17 cellular contexts compared by ENCODE assay signal in the genomic region with DNA sequence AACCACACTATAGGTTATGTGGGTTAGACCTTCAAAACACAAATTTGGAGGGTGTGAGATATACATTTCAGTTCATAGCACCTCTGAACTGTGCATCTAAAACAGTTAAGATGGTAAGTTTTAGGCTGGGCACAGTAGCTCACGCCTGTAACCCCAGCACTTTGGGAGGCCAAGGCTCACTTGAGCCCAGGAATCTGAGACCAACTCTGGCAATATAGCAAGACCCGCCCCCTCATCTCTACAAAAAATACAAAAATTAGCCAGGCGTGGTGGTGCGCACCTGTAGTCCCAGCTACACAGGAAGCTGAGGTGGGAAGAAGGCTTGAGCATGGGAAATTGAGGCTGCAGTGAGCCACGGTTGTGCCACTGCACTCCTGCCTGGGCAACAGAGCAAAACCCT. TPM values are rescaled to one million over a fixed set of nuclear protein-coding genes. Genes with fewer than 3 reads are reported as not detected.
DNase-seq lines count a peak whose midpoint lies in the region; ATAC-seq and TF ChIP-seq lines count a peak whose summit lies in the region.
"Had no signal": no experiment of that assay in that cellular context is flagged by ENCODE, and none has a peak within 500 bp of the region (broad histone marks: within the 10 kb centered on the region; RNA-seq: fewer than 3 reads in every experiment).

No MANE protein-coding gene starts in this region.

- TF ChIP-seq CTCF in SK-N-SH (IDR thresholded peaks at IDR 0.05) (no peak), upper lobe of right lung (IDR thresholded peaks at IDR 0.05) (no peak)

- CTCF ChIA-PET in SK-N-SH (lab: Yijun Ruan, JAX): interaction anchor here (1.8 kb wide), 1 partner anchor 206 kb away, joined by 4 read pairs; no protein-coding TSS in a partner anchor

- H3K79me2 ChIP-seq in SK-N-SH (ENCODE audit: insufficient read depth): peaks cover 98% of the 10 kb centered on the region

- no peak for TF ChIP-seq EP300 in SK-N-SH (IDR thresholded peaks at IDR 0.05; ENCODE audit: borderline replicate concordance in 1 of 2, low read depth in 1 of 2, low read length in 1 of 2)

- no peak overlapping the region for H2AFZ ChIP-seq in SK-N-SH (ENCODE audit: low read depth)

- H3K4me2 ChIP-seq in SK-N-SH: no peak overlapping the region

- no peak for TF ChIP-seq RAD21 in SK-N-SH (IDR thresholded peaks at IDR 0.05; ENCODE audit: low read length)

- no peaks in the 10 kb centered on the region for H3K9me3 ChIP-seq in SK-N-SH
- no peaks in the 10 kb centered on the region for H3K9me3 ChIP-seq in upper lobe of right lung

- no peaks in the 10 kb centered on the region for H3K9me2 ChIP-seq in SK-N-SH

- POLR2A ChIA-PET in SK-N-SH (lab: Yijun Ruan, JAX): no interaction called here

- TF ChIP-seq POLR2A in Raji (IDR thresholded peaks at IDR 0.05; ENCODE audit: insufficient read depth, low read depth, low read length): peak; percentile 28; the same call in 1 of the 2 replicates

- peaks cover 13 to 45% of the 10 kb centered on the region in 2 experiments for H3K36me3 ChIP-seq in SK-N-SH (replicated peaks in 1 of 2; ENCODE audit: control insufficient read depth in 1 of 2, insufficient read depth in 2 of 2, low read length in 1 of 2)
- no peaks in the 10 kb centered on the region for H3K36me3 ChIP-seq in upper lobe of right lung

- peaks cover 89% of the 10 kb centered on the region for H3F3A ChIP-seq in SK-N-SH (replicated peaks; ENCODE audit: insufficient read depth)

- WGBS in SK-N-SH (ENCODE audit: low lambda C conversion rate): 95% methylated on average over 5 of the region's 5 CpGs

- intact Hi-C loops in sciatic nerve (cut with DNase I) (no loop called here), upper lobe of right lung (cut with DNase I) (no loop called here)

- H3K27me3 ChIP-seq in SK-N-SH (ENCODE audit: insufficient read depth): no peaks in the 10 kb centered on the region
- no peaks in the 10 kb centered on the region for H3K27me3 ChIP-seq in upper lobe of right lung

- H3K27ac ChIP-seq in SK-N-SH (ENCODE audit: low read depth in 2 of 2, low read length in 1 of 2): peak overlapping the region; percentile 67 to 88; a peak in 3 of 4 replicates
- no peak overlapping the region for H3K27ac ChIP-seq in upper lobe of right lung
- H3K27ac ChIP-seq: 22Rv1, C4-2B had no signal

- no peak for ATAC-seq in SK-N-SH treated with all-trans-retinoic acid at 6 μM for 48 hours
- ATAC-seq in sciatic nerve: no peak
- ATAC-seq in upper lobe of right lung: no peak
- ATAC-seq in GM21447 (IDR thresholded peaks at IDR 0.05; ENCODE audit: unreplicated experiment): no peak
- ATAC-seq: CD8-positive, alpha-beta T cell; HCT116 had no signal

- H4K20me1 ChIP-seq in SK-N-SH (ENCODE audit: insufficient read depth): peaks cover 18% of the 10 kb centered on the region

- no peak overlapping the region for H3K9ac ChIP-seq in SK-N-SH

- H3K4me1 ChIP-seq in SK-N-SH (ENCODE audit: control insufficient read depth in 1 of 2, insufficient read depth in 2 of 2, low read depth in 1 of 2, low read length in 1 of 2): peaks cover 20 to 54% of the 10 kb centered on the region in 2 experiments
- peaks cover 22% of the 10 kb centered on the region for H3K4me1 ChIP-seq in upper lobe of right lung

- DNase-seq in SK-N-SH: no peak
- peak; percentile 5 for DNase-seq in sciatic nerve (ENCODE audit: low spot score)
- DNase-seq in upper lobe of right lung: peak; percentile 16
- no peak for DNase-seq in T1000 (lab: John Stamatoyannopoulos, UW)
- no peak for DNase-seq in CD1c-positive myeloid dendritic cell (ENCODE audit: extremely low spot score)
- DNase-seq: ACHN; CD8-positive, alpha-beta T cell; COR-L47; DMS153; DMS79 treated with DMSO at 0.1 percent for 48 hours; EL had no signal

- no peak overlapping the region for H3K4me3 ChIP-seq in SK-N-SH (ENCODE audit: low read depth in 2 of 2, low read length in 1 of 2)
- no peak overlapping the region for H3K4me3 ChIP-seq in upper lobe of right lung

TF ChIP-seq in SK-N-SH, 30 proteins besides CTCF, POLR2A, EP300 and RAD21 (continues in another document):
- TF ChIP-seq MEF2A (IDR thresholded peaks at IDR 0.05; ENCODE audit: borderline replicate concordance, low read depth): no peak
- TF ChIP-seq RXRA (IDR thresholded peaks at IDR 0.05; ENCODE audit: borderline replicate concordance, low read depth): no peak
- TF ChIP-seq, protein P1, sequence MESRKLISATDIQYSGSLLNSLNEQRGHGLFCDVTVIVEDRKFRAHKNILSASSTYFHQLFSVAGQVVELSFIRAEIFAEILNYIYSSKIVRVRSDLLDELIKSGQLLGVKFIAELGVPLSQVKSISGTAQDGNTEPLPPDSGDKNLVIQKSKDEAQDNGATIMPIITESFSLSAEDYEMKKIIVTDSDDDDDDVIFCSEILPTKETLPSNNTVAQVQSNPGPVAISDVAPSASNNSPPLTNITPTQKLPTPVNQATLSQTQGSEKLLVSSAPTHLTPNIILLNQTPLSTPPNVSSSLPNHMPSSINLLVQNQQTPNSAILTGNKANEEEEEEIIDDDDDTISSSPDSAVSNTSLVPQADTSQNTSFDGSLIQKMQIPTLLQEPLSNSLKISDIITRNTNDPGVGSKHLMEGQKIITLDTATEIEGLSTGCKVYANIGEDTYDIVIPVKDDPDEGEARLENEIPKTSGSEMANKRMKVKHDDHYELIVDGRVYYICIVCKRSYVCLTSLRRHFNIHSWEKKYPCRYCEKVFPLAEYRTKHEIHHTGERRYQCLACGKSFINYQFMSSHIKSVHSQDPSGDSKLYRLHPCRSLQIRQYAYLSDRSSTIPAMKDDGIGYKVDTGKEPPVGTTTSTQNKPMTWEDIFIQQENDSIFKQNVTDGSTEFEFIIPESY (IDR thresholded peaks at IDR 0.05; ENCODE audit: borderline replicate concordance, low read depth): no peak
- TF ChIP-seq TEAD4 (IDR thresholded peaks at IDR 0.05; ENCODE audit: borderline replicate concordance, insufficient read depth): no peak
- no peak for TF ChIP-seq FOSL2 (IDR thresholded peaks at IDR 0.05; ENCODE audit: borderline replicate concordance, low read depth)
- TF ChIP-seq, protein P2, sequence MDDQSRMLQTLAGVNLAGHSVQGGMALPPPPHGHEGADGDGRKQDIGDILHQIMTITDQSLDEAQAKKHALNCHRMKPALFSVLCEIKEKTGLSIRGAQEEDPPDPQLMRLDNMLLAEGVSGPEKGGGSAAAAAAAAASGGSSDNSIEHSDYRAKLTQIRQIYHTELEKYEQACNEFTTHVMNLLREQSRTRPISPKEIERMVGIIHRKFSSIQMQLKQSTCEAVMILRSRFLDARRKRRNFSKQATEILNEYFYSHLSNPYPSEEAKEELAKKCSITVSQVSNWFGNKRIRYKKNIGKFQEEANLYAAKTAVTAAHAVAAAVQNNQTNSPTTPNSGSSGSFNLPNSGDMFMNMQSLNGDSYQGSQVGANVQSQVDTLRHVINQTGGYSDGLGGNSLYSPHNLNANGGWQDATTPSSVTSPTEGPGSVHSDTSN (IDR thresholded peaks at IDR 0.05): no peak

TF ChIP-seq in SK-N-SH treated with all-trans-retinoic acid at 6 μM for 48 hours, 23 proteins besides CTCF, POLR2A, EP300 and RAD21:
- TF ChIP-seq, protein P3, sequence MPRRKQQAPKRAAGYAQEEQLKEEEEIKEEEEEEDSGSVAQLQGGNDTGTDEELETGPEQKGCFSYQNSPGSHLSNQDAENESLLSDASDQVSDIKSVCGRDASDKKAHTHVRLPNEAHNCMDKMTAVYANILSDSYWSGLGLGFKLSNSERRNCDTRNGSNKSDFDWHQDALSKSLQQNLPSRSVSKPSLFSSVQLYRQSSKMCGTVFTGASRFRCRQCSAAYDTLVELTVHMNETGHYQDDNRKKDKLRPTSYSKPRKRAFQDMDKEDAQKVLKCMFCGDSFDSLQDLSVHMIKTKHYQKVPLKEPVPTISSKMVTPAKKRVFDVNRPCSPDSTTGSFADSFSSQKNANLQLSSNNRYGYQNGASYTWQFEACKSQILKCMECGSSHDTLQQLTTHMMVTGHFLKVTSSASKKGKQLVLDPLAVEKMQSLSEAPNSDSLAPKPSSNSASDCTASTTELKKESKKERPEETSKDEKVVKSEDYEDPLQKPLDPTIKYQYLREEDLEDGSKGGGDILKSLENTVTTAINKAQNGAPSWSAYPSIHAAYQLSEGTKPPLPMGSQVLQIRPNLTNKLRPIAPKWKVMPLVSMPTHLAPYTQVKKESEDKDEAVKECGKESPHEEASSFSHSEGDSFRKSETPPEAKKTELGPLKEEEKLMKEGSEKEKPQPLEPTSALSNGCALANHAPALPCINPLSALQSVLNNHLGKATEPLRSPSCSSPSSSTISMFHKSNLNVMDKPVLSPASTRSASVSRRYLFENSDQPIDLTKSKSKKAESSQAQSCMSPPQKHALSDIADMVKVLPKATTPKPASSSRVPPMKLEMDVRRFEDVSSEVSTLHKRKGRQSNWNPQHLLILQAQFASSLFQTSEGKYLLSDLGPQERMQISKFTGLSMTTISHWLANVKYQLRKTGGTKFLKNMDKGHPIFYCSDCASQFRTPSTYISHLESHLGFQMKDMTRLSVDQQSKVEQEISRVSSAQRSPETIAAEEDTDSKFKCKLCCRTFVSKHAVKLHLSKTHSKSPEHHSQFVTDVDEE (CRISPR knock-in tag; IDR thresholded peaks at IDR 0.05): no peak
- no peak for TF ChIP-seq ESRRG (CRISPR knock-in tag; IDR thresholded peaks at IDR 0.05)
- TF ChIP-seq TOX (CRISPR knock-in tag; IDR thresholded peaks at IDR 0.05; ENCODE audit: borderline replicate concordance): no peak
- no peak for TF ChIP-seq ZNF70 (CRISPR knock-in tag; IDR thresholded peaks at IDR 0.05)
- TF ChIP-seq ZNF8 (CRISPR knock-in tag; IDR thresholded peaks at IDR 0.05): no peak
- no peak for TF ChIP-seq OSR1 (CRISPR knock-in tag; IDR thresholded peaks at IDR 0.05)
- TF ChIP-seq GLIS3 (CRISPR knock-in tag; IDR thresholded peaks at IDR 0.05): no peak
- no peak for TF ChIP-seq ARNTL (CRISPR knock-in tag; IDR thresholded peaks at IDR 0.05; ENCODE audit: borderline replicate concordance, low read depth)
TF ChIP-seq in SK-N-SH treated with all-trans-retinoic acid at 6 μM for 48 hours: peak in this region for 0.

RNA-seq across cellular contexts. Expression of a gene that starts 47.9 kb away (rescaled TPM):
- 13.3 and 16.1 TPM in 2 replicates for polyA plus RNA-seq in SK-N-SH (2012; rRNA removed)
- polyA plus RNA-seq in SK-N-SH (2012; cell fraction: cytosol; rRNA removed): 11.1 and 14.3 TPM in 2 replicates
- 39.7 and 44.9 TPM in 2 replicates for polyA plus RNA-seq in SK-N-SH (2012; cell fraction: nucleus; rRNA removed)
- total RNA-seq in sciatic nerve (84.0 TPM), upper lobe of right lung (34.1 TPM)

Comparison
In these comparisons a context has a peak if more than half of its experiments do, and no peak if none do; other contexts are left out.
1. DNase-seq: peak in sciatic nerve (single experiment) and upper lobe of right lung (single experiment); none in SK-N-SH (single experiment), T1000 (single experiment) and CD1c-positive myeloid dendritic cell (single experiment).